12 cellular contexts compared by ENCODE assay signal in genomic region chr2:172558372-172558771, GRCh38. TPM values are rescaled to one million over a fixed set of nuclear protein-coding genes. Genes with fewer than 3 reads are reported as not detected.
A peak's percentile ranks its signal among the peaks of the same experiment; 100 is the strongest.
DNase-seq lines count a peak whose midpoint lies in the region; ATAC-seq, FAIRE-seq and TF ChIP-seq lines count a peak whose summit lies in the region.
"Had no signal": no experiment of that assay in that cellular context is flagged by ENCODE, and none has a peak within 500 bp of the region (broad histone marks: within the 10 kb centered on the region; RNA-seq: fewer than 3 reads in every experiment).

No MANE protein-coding gene starts in this region.

- H3K4me1 Mint-ChIP-seq in CD4-positive, alpha-beta memory T cell: peaks cover 16 to 49% (median 31%) of the 10 kb centered on the region in 4 donors
- peaks cover 52 to 53% of the 10 kb centered on the region in 2 experiments for H3K4me1 Mint-ChIP-seq in H9
- peaks cover 54 to 58% (median 55%) of the 10 kb centered on the region in 3 donors for H3K4me1 Mint-ChIP-seq in T-cell

- H4K8ac ChIP-seq in H9 (replicated peaks; ENCODE audit: insufficient read length, low read depth, low read length): no peak overlapping the region

- H3K23ac ChIP-seq in H9 (ENCODE audit: insufficient read length, low read depth, low read length): no peak overlapping the region

- H4K5ac ChIP-seq in H9 (ENCODE audit: insufficient read length, low read depth, low read length): no peak overlapping the region

- H3K4me3 Mint-ChIP-seq in CD4-positive, alpha-beta memory T cell: peak overlapping the region in 5 of 8 donors; percentile 13 to 91 (median 49)
- H3K4me3 Mint-ChIP-seq in H9: peak overlapping the region; percentile 86 to 94; a peak in 4 of 5 replicates
- H3K4me3 Mint-ChIP-seq in T-cell: peak overlapping the region; percentile 53 to 89 (median 88)

- H2BK20ac ChIP-seq in H9 (ENCODE audit: low read depth, low read length, poor library complexity, severe bottlenecking): no peak overlapping the region

- no peak overlapping the region for H3K4me2 ChIP-seq in H9 (ENCODE audit: insufficient read depth, insufficient read length, low read length)

- peaks cover 11% of the 10 kb centered on the region for H3K36me3 ChIP-seq in CD4-positive, alpha-beta memory T cell (ENCODE audit: insufficient read depth, low read length)

- peaks cover 5 to 35% of the 10 kb centered on the region in 2 donors for H3K36me3 Mint-ChIP-seq in CD4-positive, alpha-beta memory T cell
- H3K36me3 Mint-ChIP-seq in H9 (ENCODE audit: insufficient read depth in 1 of 3, low read depth in 3 of 3): peaks cover 19 to 51% (median 25%) of the 10 kb centered on the region in 3 experiments; a peak in 6 of 7 replicates
- H3K36me3 Mint-ChIP-seq in T-cell: peaks cover 11% of the 10 kb centered on the region

- H3K56ac ChIP-seq in H9 (ENCODE audit: insufficient read length, low read depth, low read length): no peak overlapping the region

- no peak overlapping the region for H4K91ac ChIP-seq in H9 (ENCODE audit: insufficient read length, low read depth, low read length)

- H3K14ac ChIP-seq in H9 (ENCODE audit: insufficient read depth, low read length): no peak overlapping the region

- ATAC-seq in T-cell (replicated peaks in 1 of 4): no peak
- no peak for ATAC-seq in HG03108 (IDR thresholded peaks at IDR 0.05; ENCODE audit: unreplicated experiment)
- no peak for ATAC-seq in esophagus mucosa

- no peak for DNase-seq in CD4-positive, alpha-beta memory T cell
- no peak for DNase-seq in H9
- no peak for DNase-seq in T-cell
- DNase-seq in islet precursor cell: peak; percentile 62
- DNase-seq in frontal cortex (ENCODE audit: low spot score in 2 of 2): no peak
- no peak for DNase-seq in MV-4-11 (lab: John Stamatoyannopoulos, UW)
- DNase-seq: DMS 273 treated with DMSO at 0.1 percent for 48 hours, NCI-H1436, nucleus accumbens had no signal

- no peak overlapping the region for H2BK5ac ChIP-seq in H9 (ENCODE audit: insufficient read length, low read length)

- H3K18ac ChIP-seq in H9 (ENCODE audit: insufficient read length, low read depth, low read length): no peak overlapping the region

- TF ChIP-seq CTCF in H9 (conservative IDR thresholded peaks at IDR 0.05): no peak

- no peaks in the 10 kb centered on the region for H3K9me3 ChIP-seq in CD4-positive, alpha-beta memory T cell (ENCODE audit: control insufficient read depth in 1 of 2, low read length in 2 of 2)
- no peaks in the 10 kb centered on the region for H3K9me3 ChIP-seq in H9 (ENCODE audit: control insufficient read depth, low read depth, low read length)

- peaks cover 4% of the 10 kb centered on the region for H3K23me2 ChIP-seq in H9 (ENCODE audit: insufficient read length, low read depth, low read length, poor library complexity, severe bottlenecking)

- H3K27ac ChIP-seq in CD4-positive, alpha-beta memory T cell (ENCODE audit: low read depth, low read length): no peak overlapping the region
- H3K27ac ChIP-seq in H9 (ENCODE audit: insufficient read length, low read depth, low read length): no peak overlapping the region

- no peaks in the 10 kb centered on the region for H3K79me1 ChIP-seq in H9 (ENCODE audit: insufficient read depth, low read depth, low read length, poor library complexity, severe bottlenecking)

- FAIRE-seq in frontal cortex (lab: Jason Lieb, UNC): no peak
- FAIRE-seq: GM12892 had no signal

- peaks cover 33% of the 10 kb centered on the region for H3K4me1 ChIP-seq in CD4-positive, alpha-beta memory T cell (ENCODE audit: insufficient read depth, low read length)
- H3K4me1 ChIP-seq in H9 (ENCODE audit: insufficient read depth, low read length): peaks cover 5% of the 10 kb centered on the region; the same call in 1 of the 2 replicates

- H2BK120ac ChIP-seq in H9 (ENCODE audit: low read depth, low read length, poor library complexity, severe bottlenecking): no peak overlapping the region

- H3K9ac ChIP-seq in H9 (ENCODE audit: extremely low read depth, insufficient read length, low read length): no peak overlapping the region

- peak overlapping the region in 2 of 7 donors; percentile 30 to 77 for H3K27ac Mint-ChIP-seq in CD4-positive, alpha-beta memory T cell
- no peak overlapping the region; a peak in 1 of 7 replicates for H3K27ac Mint-ChIP-seq in H9
- H3K27ac Mint-ChIP-seq in T-cell: no peak overlapping the region

- no peak overlapping the region for H2BK12ac ChIP-seq in H9 (ENCODE audit: insufficient read length, low read depth, low read length)

- no peaks in the 10 kb centered on the region for H3K9me3 Mint-ChIP-seq in CD4-positive, alpha-beta memory T cell
- no peaks in the 10 kb centered on the region; a peak in 2 of 5 replicates for H3K9me3 Mint-ChIP-seq in H9
- no peaks in the 10 kb centered on the region for H3K9me3 Mint-ChIP-seq in T-cell

- no peaks in the 10 kb centered on the region for H3K27me3 Mint-ChIP-seq in CD4-positive, alpha-beta memory T cell
- no peaks in the 10 kb centered on the region; the same call in 1 of the 2 replicates for H3K27me3 Mint-ChIP-seq in H9 (ENCODE audit: low read depth)
- no peaks in the 10 kb centered on the region for H3K27me3 Mint-ChIP-seq in T-cell

- H3K79me2 ChIP-seq in H9 (ENCODE audit: insufficient read depth, low read length): peaks cover 9% of the 10 kb centered on the region; the same call in 1 of the 2 replicates

- no CpG with 5 or more reads among the region's 5 CpGs for WGBS in H9 (ENCODE audit: extremely low coverage, insufficient read length, low lambda C conversion rate)

- POLR2A ChIA-PET in CD4-positive, alpha-beta memory T cell (lab: Charles Lee; ENCODE audit: partially characterized antibody): no interaction called here
- POLR2A ChIA-PET in T-cell (lab: Charles Lee): no interaction called here

- no peak overlapping the region for H3T11ph ChIP-seq in H9 (ENCODE audit: low read length)

- no peak overlapping the region for H2AK5ac ChIP-seq in H9 (ENCODE audit: insufficient read length, low read length)

- intact Hi-C loops in CD4-positive, alpha-beta memory T cell (cut with micrococcal nuclease): loop anchor here (5.0 to 10.0 kb wide), 3 partner anchors 384 to 1124 kb away; partner anchors contain the start of genes DCAF17, DLX2 and METTL8

- CTCF ChIA-PET in CD4-positive, alpha-beta memory T cell (lab: Charles Lee; ENCODE audit: partially characterized antibody): interaction anchor here (0.6 to 0.9 kb wide), 2 partner anchors 67 to 97 kb away, joined by 3 read pairs; no protein-coding TSS in a partner anchor
- CTCF ChIA-PET in T-cell (lab: Charles Lee): no interaction called here

- no peak overlapping the region for H2BK15ac ChIP-seq in H9 (ENCODE audit: low read depth, low read length)

- no peak overlapping the region for H2AFZ ChIP-seq in H9 (ENCODE audit: low read length)

- H3K27me3 ChIP-seq in CD4-positive, alpha-beta memory T cell (ENCODE audit: insufficient read depth, low read length): no peaks in the 10 kb centered on the region
- H3K27me3 ChIP-seq in H9 (ENCODE audit: insufficient read depth, low read length): no peaks in the 10 kb centered on the region

- H4K20me1 ChIP-seq in H9 (ENCODE audit: control insufficient read depth, insufficient read depth, insufficient read length): no peaks in the 10 kb centered on the region

- H3K4me3 ChIP-seq in CD4-positive, alpha-beta memory T cell (ENCODE audit: low read length in 2 of 2): no peak overlapping the region

- H3K4ac ChIP-seq in H9 (ENCODE audit: low read depth, low read length): no peak overlapping the region

RNA-seq across cellular contexts. Expression of gene PDK1, which starts 2.5 kb away (rescaled TPM):
- 10 to 100 TPM; 34.2 to 36.8 TPM for total RNA-seq in CD4-positive, alpha-beta memory T cell
- polyA plus RNA-seq in CD4-positive, alpha-beta memory T cell: 10 to 100 TPM; 12.9 to 19.3 TPM
- total RNA-seq in H9 (2021): 74.4 and 74.7 TPM in 2 replicates
- 10 to 100 TPM; 37.3 to 70.3 (median 48.6) TPM for total RNA-seq in T-cell
- total RNA-seq in frontal cortex: 10.6 TPM
- 16.5 TPM for total RNA-seq in esophagus mucosa
